In the genomic region with DNA sequence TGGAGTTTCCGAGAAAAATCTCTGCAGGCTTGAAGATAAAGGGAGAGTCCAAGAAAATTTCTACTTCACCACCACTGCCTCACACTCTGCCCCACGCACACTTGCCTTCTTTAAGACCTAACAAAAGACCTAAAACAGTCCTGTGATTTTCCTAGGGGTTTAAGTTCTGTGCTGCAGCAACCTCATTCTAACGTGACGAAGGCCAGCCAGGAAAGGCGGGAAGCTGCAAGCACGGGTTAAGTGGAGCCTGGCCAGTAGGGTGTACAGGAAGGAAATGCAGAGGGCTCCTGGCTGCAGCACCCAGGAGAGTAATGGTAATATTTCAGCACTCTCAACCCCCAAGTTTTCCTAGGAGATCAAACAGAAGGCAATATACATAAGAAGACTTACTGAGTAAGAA, we compare ENCODE assay signal across 9 cellular contexts. TPM values are rescaled to one million over a fixed set of nuclear protein-coding genes. Genes with fewer than 3 reads are reported as not detected.
A peak's percentile ranks its signal among the peaks of the same experiment; 100 is the strongest.
DNase-seq lines count a peak whose midpoint lies in the region; ATAC-seq and TF ChIP-seq lines count a peak whose summit lies in the region.
"Had no signal": no experiment of that assay in that cellular context is flagged by ENCODE, and none has a peak within 500 bp of the region (broad histone marks: within the 10 kb centered on the region; RNA-seq: fewer than 3 reads in every experiment).

No MANE protein-coding gene starts in this region.

- H3K36me3 ChIP-seq in SK-N-SH (replicated peaks in 1 of 2; ENCODE audit: control insufficient read depth in 1 of 2, insufficient read depth in 2 of 2, low read length in 1 of 2) (peaks cover 2 to 3% of the 10 kb centered on the region in 2 experiments), body of pancreas (replicated peaks in 1 of 2; ENCODE audit: insufficient read depth in 1 of 2, low read depth in 2 of 2) (no peaks in the 10 kb centered on the region)

- POLR2A ChIA-PET in SK-N-SH (lab: Yijun Ruan, JAX) = no interaction called here

- TF ChIP-seq CTCF in SK-N-SH (IDR thresholded peaks at IDR 0.05) (no peak), body of pancreas (IDR thresholded peaks at IDR 0.05) (peak in 1 of 7 experiments; percentile 5)

- no peaks in the 10 kb centered on the region for H3K9me2 ChIP-seq in SK-N-SH

- peaks cover 4% of the 10 kb centered on the region for H3K9me3 Mint-ChIP-seq in stimulated activated effector memory CD8-positive, alpha-beta T cell treated with anti-CD3 and anti-CD28 coated beads, Interleukin-12 subunit alpha, Interleukin-12 subunit beta, amount 100 ng/mL, for 72 hours

- H3K4me3 Mint-ChIP-seq in stimulated activated effector memory CD8-positive, alpha-beta T cell treated with anti-CD3 and anti-CD28 coated beads, Interleukin-12 subunit alpha, Interleukin-12 subunit beta, amount 100 ng/mL, for 72 hours = peak overlapping the region; percentile 88

- no peak overlapping the region for H3K27ac Mint-ChIP-seq in stimulated activated effector memory CD8-positive, alpha-beta T cell treated with anti-CD3 and anti-CD28 coated beads, Interleukin-12 subunit alpha, Interleukin-12 subunit beta, amount 100 ng/mL, for 72 hours

- H3K4me2 ChIP-seq in SK-N-SH = peak overlapping the region; percentile 88

- H4K20me1 ChIP-seq in SK-N-SH (ENCODE audit: insufficient read depth) = no peaks in the 10 kb centered on the region

- H3K9ac ChIP-seq in SK-N-SH = no peak overlapping the region

- H2AFZ ChIP-seq in SK-N-SH (ENCODE audit: low read depth) = peak overlapping the region; percentile 99; the same call in 1 of the 2 replicates

- H3K27ac ChIP-seq in SK-N-SH (ENCODE audit: low read depth in 2 of 2, low read length in 1 of 2) = peak overlapping the region in 1 of 2 experiments; percentile 23; a peak in 1 of 4 replicates
- peak overlapping the region; percentile 49 to 87 (median 73) for H3K27ac ChIP-seq in body of pancreas

- WGBS in SK-N-SH (ENCODE audit: low lambda C conversion rate) = 83% methylated on average over 6 of the region's 6 CpGs
- 9 to 19% methylated on average over 6 of the region's 6 CpGs for WGBS in body of pancreas, 2 donors

- intact Hi-C loops in body of pancreas (cut with DNase I) = no loop called here

- H3K79me2 ChIP-seq in SK-N-SH (ENCODE audit: insufficient read depth) = peaks cover 8% of the 10 kb centered on the region; the same call in 1 of the 2 replicates

- no peaks in the 10 kb centered on the region for H3K36me3 Mint-ChIP-seq in stimulated activated effector memory CD8-positive, alpha-beta T cell treated with anti-CD3 and anti-CD28 coated beads, Interleukin-12 subunit alpha, Interleukin-12 subunit beta, amount 100 ng/mL, for 72 hours

- H3K9me3 ChIP-seq in SK-N-SH = no peaks in the 10 kb centered on the region
- H3K9me3 ChIP-seq in body of pancreas = no peaks in the 10 kb centered on the region

- no peak for TF ChIP-seq RAD21 in SK-N-SH (IDR thresholded peaks at IDR 0.05; ENCODE audit: low read length)

- H3K4me1 ChIP-seq in SK-N-SH (ENCODE audit: control insufficient read depth in 1 of 2, insufficient read depth in 2 of 2, low read depth in 1 of 2, low read length in 1 of 2) (peaks cover 14 to 25% of the 10 kb centered on the region in 2 experiments), body of pancreas (peaks cover 26% of the 10 kb centered on the region)

- H3K4me3 ChIP-seq in SK-N-SH (ENCODE audit: low read depth in 2 of 2, low read length in 1 of 2) (peak overlapping the region in 1 of 2 experiments; percentile 90; a peak in 1 of 4 replicates), body of pancreas (no peak overlapping the region)

- peaks cover 23% of the 10 kb centered on the region for H3K4me1 Mint-ChIP-seq in stimulated activated effector memory CD8-positive, alpha-beta T cell treated with anti-CD3 and anti-CD28 coated beads, Interleukin-12 subunit alpha, Interleukin-12 subunit beta, amount 100 ng/mL, for 72 hours

- ATAC-seq in SK-N-SH treated with all-trans-retinoic acid at 6 μM for 48 hours (no peak), body of pancreas (no peak), GM18511 (IDR thresholded peaks at IDR 0.05; ENCODE audit: unreplicated experiment) (no peak), GM18861 (IDR thresholded peaks at IDR 0.05; ENCODE audit: unreplicated experiment) (no peak)
- no peak for ATAC-seq in stimulated activated effector memory CD8-positive, alpha-beta T cell treated with anti-CD3 and anti-CD28 coated beads, Interleukin-12 subunit alpha, Interleukin-12 subunit beta, amount 100 ng/mL, for 72 hours

- no peak for TF ChIP-seq POLR2A in body of pancreas (IDR thresholded peaks at IDR 0.05)

- no peaks in the 10 kb centered on the region for H3F3A ChIP-seq in SK-N-SH (replicated peaks; ENCODE audit: insufficient read depth)

- no peak for TF ChIP-seq EP300 in SK-N-SH (IDR thresholded peaks at IDR 0.05; ENCODE audit: borderline replicate concordance in 1 of 2, low read depth in 1 of 2, low read length in 1 of 2)

- H3K27me3 ChIP-seq in SK-N-SH (ENCODE audit: insufficient read depth) (no peaks in the 10 kb centered on the region), body of pancreas (no peaks in the 10 kb centered on the region)

- CTCF ChIA-PET in SK-N-SH (lab: Yijun Ruan, JAX) = interaction anchor here (0.8 to 1.5 kb wide), 4 partner anchors 20 to 1039 kb away, joined by 3 to 7 read pairs (median 4); no protein-coding TSS in a partner anchor

- DNase-seq in SK-N-SH (no peak), body of pancreas (peak; percentile 29 to 56 (median 52)), kidney tubule cell (ENCODE audit: low spot score) (peak; percentile 53), NOMO-1 treated with DMSO at 0.1 percent for 48 hours (lab: John Stamatoyannopoulos, UW; ENCODE audit: unreplicated experiment) (no peak)
- no peak for DNase-seq in stimulated activated effector memory CD8-positive, alpha-beta T cell treated with anti-CD3 and anti-CD28 coated beads, Interleukin-12 subunit alpha, Interleukin-12 subunit beta, amount 100 ng/mL, for 72 hours (ENCODE audit: low spot score in 2 of 2)
- DNase-seq: DND-41 had no signal

TF ChIP-seq in SK-N-SH, 30 proteins besides CTCF, POLR2A, EP300 and RAD21 (continues in another document):
- TF ChIP-seq NFIC (IDR thresholded peaks at IDR 0.05; ENCODE audit: borderline replicate concordance) (no peak), FOSL2 (IDR thresholded peaks at IDR 0.05; ENCODE audit: borderline replicate concordance, low read depth) (no peak), RXRA (IDR thresholded peaks at IDR 0.05; ENCODE audit: borderline replicate concordance, low read depth) (no peak), MXI1 (IDR thresholded peaks at IDR 0.05; ENCODE audit: low read depth, low read length) (no peak), POLR2AphosphoS5 (IDR thresholded peaks at IDR 0.05; ENCODE audit: low read depth, low read length) (no peak), YY1 (IDR thresholded peaks at IDR 0.05; ENCODE audit: low read depth) (no peak), GABPA (IDR thresholded peaks at IDR 0.05; ENCODE audit: low read depth) (no peak), SMC3 (IDR thresholded peaks at IDR 0.05; ENCODE audit: low read depth, low read length) (no peak), RFX5 (IDR thresholded peaks at IDR 0.05; ENCODE audit: low read length) (no peak), FOXJ3 (CRISPR knock-in tag; IDR thresholded peaks at IDR 0.05) (no peak)
- TF ChIP-seq, protein P1, sequence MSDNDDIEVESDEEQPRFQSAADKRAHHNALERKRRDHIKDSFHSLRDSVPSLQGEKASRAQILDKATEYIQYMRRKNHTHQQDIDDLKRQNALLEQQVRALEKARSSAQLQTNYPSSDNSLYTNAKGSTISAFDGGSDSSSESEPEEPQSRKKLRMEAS (IDR thresholded peaks at IDR 0.05; ENCODE audit: low read depth) = no peak
- TF ChIP-seq, protein P2, sequence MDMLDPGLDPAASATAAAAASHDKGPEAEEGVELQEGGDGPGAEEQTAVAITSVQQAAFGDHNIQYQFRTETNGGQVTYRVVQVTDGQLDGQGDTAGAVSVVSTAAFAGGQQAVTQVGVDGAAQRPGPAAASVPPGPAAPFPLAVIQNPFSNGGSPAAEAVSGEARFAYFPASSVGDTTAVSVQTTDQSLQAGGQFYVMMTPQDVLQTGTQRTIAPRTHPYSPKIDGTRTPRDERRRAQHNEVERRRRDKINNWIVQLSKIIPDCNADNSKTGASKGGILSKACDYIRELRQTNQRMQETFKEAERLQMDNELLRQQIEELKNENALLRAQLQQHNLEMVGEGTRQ (IDR thresholded peaks at IDR 0.05; ENCODE audit: borderline replicate concordance, low read depth, low read length) = no peak

TF ChIP-seq in SK-N-SH treated with all-trans-retinoic acid at 6 μM for 48 hours, 23 proteins besides CTCF, POLR2A, EP300 and RAD21 (continues in another document):
- TF ChIP-seq ESRRG (CRISPR knock-in tag; IDR thresholded peaks at IDR 0.05) (no peak), OSR1 (CRISPR knock-in tag; IDR thresholded peaks at IDR 0.05) (no peak), GLIS3 (CRISPR knock-in tag; IDR thresholded peaks at IDR 0.05) (no peak), TOX (CRISPR knock-in tag; IDR thresholded peaks at IDR 0.05; ENCODE audit: borderline replicate concordance) (no peak), PPARA (CRISPR knock-in tag; IDR thresholded peaks at IDR 0.05; ENCODE audit: borderline replicate concordance) (no peak), ZNF70 (CRISPR knock-in tag; IDR thresholded peaks at IDR 0.05) (no peak), ZNF8 (CRISPR knock-in tag; IDR thresholded peaks at IDR 0.05) (no peak), RARB (CRISPR knock-in tag; IDR thresholded peaks at IDR 0.05) (no peak), ZNF565 (CRISPR knock-in tag; conservative IDR thresholded peaks at IDR 0.05; ENCODE audit: low read depth) (no peak), TCF4 (CRISPR knock-in tag; IDR thresholded peaks at IDR 0.05; ENCODE audit: borderline replicate concordance) (no peak), SNAI2 (CRISPR knock-in tag; IDR thresholded peaks at IDR 0.05) (no peak), CSDC2 (CRISPR knock-in tag; IDR thresholded peaks at IDR 0.05) (no peak), BACH2 (CRISPR knock-in tag; IDR thresholded peaks at IDR 0.05; ENCODE audit: borderline replicate concordance) (no peak)
- TF ChIP-seq, protein P3, sequence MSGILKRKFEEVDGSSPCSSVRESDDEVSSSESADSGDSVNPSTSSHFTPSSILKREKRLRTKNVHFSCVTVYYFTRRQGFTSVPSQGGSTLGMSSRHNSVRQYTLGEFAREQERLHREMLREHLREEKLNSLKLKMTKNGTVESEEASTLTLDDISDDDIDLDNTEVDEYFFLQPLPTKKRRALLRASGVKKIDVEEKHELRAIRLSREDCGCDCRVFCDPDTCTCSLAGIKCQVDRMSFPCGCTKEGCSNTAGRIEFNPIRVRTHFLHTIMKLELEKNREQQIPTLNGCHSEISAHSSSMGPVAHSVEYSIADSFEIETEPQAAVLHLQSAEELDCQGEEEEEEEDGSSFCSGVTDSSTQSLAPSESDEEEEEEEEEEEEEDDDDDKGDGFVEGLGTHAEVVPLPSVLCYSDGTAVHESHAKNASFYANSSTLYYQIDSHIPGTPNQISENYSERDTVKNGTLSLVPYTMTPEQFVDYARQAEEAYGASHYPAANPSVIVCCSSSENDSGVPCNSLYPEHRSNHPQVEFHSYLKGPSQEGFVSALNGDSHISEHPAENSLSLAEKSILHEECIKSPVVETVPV (CRISPR knock-in tag; IDR thresholded peaks at IDR 0.05) = no peak

RNA-seq across cellular contexts. Expression of a gene that starts 1.5 kb away (rescaled TPM):
- polyA plus RNA-seq in SK-N-SH (2012; rRNA removed) = 2.4 and 2.5 TPM in 2 replicates
- polyA plus RNA-seq in SK-N-SH (2012; cell fraction: cytosol; rRNA removed) = 2.8 and 3.3 TPM in 2 replicates
- 2.4 and 4.8 TPM in 2 replicates for polyA plus RNA-seq in SK-N-SH (2012; cell fraction: nucleus; rRNA removed)
- 10 to 100 TPM in 1 of 2 donors, 1 to 10 TPM in 1; 5.3 to 15.8 TPM for total RNA-seq in body of pancreas

Comparison
In these comparisons a context has a peak if more than half of its experiments do, and no peak if none do; other contexts are left out.
1. DNase-seq: peak in body of pancreas (4 of 4) and kidney tubule cell (single experiment); none in SK-N-SH (single experiment), stimulated activated effector memory CD8-positive, alpha-beta T cell treated with anti-CD3 and anti-CD28 coated beads, Interleukin-12 subunit alpha, Interleukin-12 subunit beta, amount 100 ng/mL, for 72 hours (0 of 2) and NOMO-1 treated with DMSO at 0.1 percent for 48 hours (single experiment).